ENCODE assay signal across 11 cellular contexts in genomic region chr15:100973351-100974034, GRCh38. TPM values are rescaled to one million over a fixed set of nuclear protein-coding genes. Genes with fewer than 3 reads are reported as not detected.
DNase-seq lines count a peak whose midpoint lies in the region; ATAC-seq and TF ChIP-seq lines count a peak whose summit lies in the region.
"Had no signal": no experiment of that assay in that cellular context is flagged by ENCODE, and none has a peak within 500 bp of the region (broad histone marks: within the 10 kb centered on the region; RNA-seq: fewer than 3 reads in every experiment).

No MANE protein-coding gene starts in this region.

- no peaks in the 10 kb centered on the region for H3K9me3 ChIP-seq in neural progenitor cell (ENCODE audit: low read depth)
- H3K9me3 ChIP-seq in aorta (ENCODE audit: control insufficient read depth, low read length), result no peaks in the 10 kb centered on the region
- H3K9me3 ChIP-seq: SJSA1 had no signal

- H3K4me3 Mint-ChIP-seq in CD14-positive monocyte (peak overlapping the region; percentile 56 to 75), WTC11 (peak overlapping the region; percentile 59), neural progenitor cell (peak overlapping the region; percentile 50)
- H3K4me3 Mint-ChIP-seq: CD4-positive, CD25-positive, alpha-beta regulatory T cell had no signal

- H3K79me2 ChIP-seq in neural progenitor cell (ENCODE audit: low read depth), result no peaks in the 10 kb centered on the region

- H3K4me1 Mint-ChIP-seq in CD14-positive monocyte (peaks cover 9% of the 10 kb centered on the region), WTC11 (peaks cover 17% of the 10 kb centered on the region), neural progenitor cell (no peaks in the 10 kb centered on the region)

- WGBS in lower leg skin, 2 donors, result 18 to 19% methylated on average over 43 to 75 of the region's 84 CpGs
- WGBS in aorta, 2 donors, result 4% methylated on average over 79 to 84 of the region's 84 CpGs

- POLR2A ChIA-PET in WTC11 (lab: Charles Lee), result no interaction called here

- ATAC-seq in WTC11 (peak; percentile 85), HG02938 (IDR thresholded peaks at IDR 0.05; ENCODE audit: unreplicated experiment) (no peak), aorta (ENCODE audit: low FRiP score) (no peak)

- CTCF ChIA-PET in WTC11 (lab: Charles Lee), result interaction anchor here (1.0 to 2.4 kb wide), 5 partner anchors 26 to 55 kb away, joined by 3 to 27 read pairs (median 4); no protein-coding TSS in a partner anchor

- TF ChIP-seq POLR2A in lower leg skin (IDR thresholded peaks at IDR 0.05), result no peak

- H3K27ac ChIP-seq in neural progenitor cell (no peak overlapping the region), aorta (ENCODE audit: low read depth in 1 of 2, low read length in 2 of 2) (no peak overlapping the region)
- H3K27ac ChIP-seq: SJSA1 had no signal

- H3K4me1 ChIP-seq in neural progenitor cell (no peaks in the 10 kb centered on the region), aorta (ENCODE audit: control insufficient read depth in 1 of 2, insufficient read depth in 2 of 2, low read length in 2 of 2) (no peaks in the 10 kb centered on the region)

- no peaks in the 10 kb centered on the region for H3F3A ChIP-seq in neural progenitor cell (ENCODE audit: low read depth)

- H3K9ac ChIP-seq in neural progenitor cell, result no peak overlapping the region

- H4K20me1 ChIP-seq in neural progenitor cell (ENCODE audit: low read depth), result no peaks in the 10 kb centered on the region

- H2AFZ ChIP-seq in neural progenitor cell (replicated peaks), result peak overlapping the region; percentile 66

- H3K9me3 Mint-ChIP-seq in CD14-positive monocyte (peaks cover 0 to 7% (median 4%) of the 10 kb centered on the region in 7 donors), WTC11 (no peaks in the 10 kb centered on the region), neural progenitor cell (peaks cover 5% of the 10 kb centered on the region)

- TF ChIP-seq CTCF in CD14-positive monocyte (IDR thresholded peaks at IDR 0.05) (no peak), WTC11 (IDR thresholded peaks at IDR 0.05) (no peak), fibroblast of villous mesenchyme (IDR thresholded peaks at IDR 0.05; ENCODE audit: insufficient read depth, low read depth, low read length) (no peak), neural progenitor cell (IDR thresholded peaks at IDR 0.05) (peak; percentile 36), lower leg skin (IDR thresholded peaks at IDR 0.05) (no peak)

- H3K4me3 ChIP-seq in fibroblast of villous mesenchyme (ENCODE audit: low read depth, low read length), result peak overlapping the region; percentile 42
- peak overlapping the region; percentile 60 for H3K4me3 ChIP-seq in neural progenitor cell
- no peak overlapping the region for H3K4me3 ChIP-seq in lower leg skin (ENCODE audit: low read depth, poor library complexity, severe bottlenecking)
- peak overlapping the region in 1 of 2 donors; percentile 2 for H3K4me3 ChIP-seq in aorta (ENCODE audit: low read length in 2 of 2)
- H3K4me3 ChIP-seq: SJSA1 had no signal

- H3K36me3 Mint-ChIP-seq in CD14-positive monocyte (peaks cover 73 to 77% of the 10 kb centered on the region in 2 donors), WTC11 (no peaks in the 10 kb centered on the region), neural progenitor cell (no peaks in the 10 kb centered on the region)
- H3K36me3 Mint-ChIP-seq: CD4-positive, CD25-positive, alpha-beta regulatory T cell had no signal

- no peak overlapping the region for H3K27ac Mint-ChIP-seq in CD14-positive monocyte
- H3K27ac Mint-ChIP-seq in WTC11, result no peak overlapping the region
- H3K27ac Mint-ChIP-seq in neural progenitor cell, result no peak overlapping the region
- H3K27ac Mint-ChIP-seq: CD4-positive, CD25-positive, alpha-beta regulatory T cell had no signal

- intact Hi-C loops in CD14-positive monocyte (cut with micrococcal nuclease) (no loop called here), lower leg skin (cut with DNase I; ENCODE audit: low total_unique reads) (no loop called here), aorta (cut with DNase I) (no loop called here)

- DNase-seq in CD14-positive monocyte (ENCODE audit: low spot score) (no peak), WTC11 (ENCODE audit: low spot score) (peak; percentile 51), fibroblast of villous mesenchyme (ENCODE audit: low read depth) (no peak), neural progenitor cell (ENCODE audit: low spot score) (peak; percentile 82), lower leg skin (ENCODE audit: low spot score in 2 of 2) (no peak), activated gamma-delta T cell (lab: John Stamatoyannopoulos, UW) (no peak), aorta (no peak)
- DNase-seq: CD4-positive, CD25-positive, alpha-beta regulatory T cell; NCI-H146 had no signal

- H3K27me3 Mint-ChIP-seq in CD14-positive monocyte (ENCODE audit: low read depth in 3 of 3) (peaks cover 26 to 36% (median 26%) of the 10 kb centered on the region in 3 donors), WTC11 (ENCODE audit: low read depth) (peaks cover 48% of the 10 kb centered on the region), neural progenitor cell (ENCODE audit: insufficient read depth, low read depth) (peaks cover 46% of the 10 kb centered on the region)

- H3K36me3 ChIP-seq in neural progenitor cell, result no peaks in the 10 kb centered on the region
- H3K36me3 ChIP-seq in aorta (ENCODE audit: control insufficient read depth in 1 of 2, insufficient read depth in 2 of 2, low read length in 1 of 2), result no peaks in the 10 kb centered on the region
- H3K36me3 ChIP-seq: SJSA1 had no signal

- peaks cover 75% of the 10 kb centered on the region for H3K27me3 ChIP-seq in neural progenitor cell
- H3K27me3 ChIP-seq in aorta (ENCODE audit: control insufficient read depth in 1 of 2, insufficient read depth in 2 of 2, low read length in 1 of 2), result no peaks in the 10 kb centered on the region
- H3K27me3 ChIP-seq: SJSA1 had no signal

- peak overlapping the region; percentile 93 for H3K4me2 ChIP-seq in neural progenitor cell

TF ChIP-seq in WTC11, 78 proteins besides CTCF, POLR2A, EP300 and RAD21 (continues in another document):
- TF ChIP-seq E2F5 (CRISPR knock-in tag; IDR thresholded peaks at IDR 0.05), result 0 out of 2 replicates have a peak, but pooled peaks have one; percentile 25
- peak; percentile 85 for TF ChIP-seq FOXP1 (CRISPR knock-in tag; IDR thresholded peaks at IDR 0.05; ENCODE audit: borderline replicate concordance)
- TF ChIP-seq ZBTB21 (CRISPR knock-in tag; IDR thresholded peaks at IDR 0.05; ENCODE audit: borderline replicate concordance), result 0 out of 2 replicates have a peak, but pooled peaks have one; percentile 21
- no peak for TF ChIP-seq USF1 (CRISPR knock-in tag; IDR thresholded peaks at IDR 0.05)
- TF ChIP-seq MLX (CRISPR knock-in tag; IDR thresholded peaks at IDR 0.05), result 0 out of 2 replicates have a peak, but pooled peaks have one; percentile 40
- peak; percentile 72; the same call in 1 of the 2 replicates for TF ChIP-seq ZNF219 (CRISPR knock-in tag; IDR thresholded peaks at IDR 0.05; ENCODE audit: borderline replicate concordance)
- TF ChIP-seq KAT7 (CRISPR knock-in tag; IDR thresholded peaks at IDR 0.05; ENCODE audit: borderline replicate concordance), result 0 out of 2 replicates have a peak, but pooled peaks have one; percentile 59
- TF ChIP-seq, protein P1, sequence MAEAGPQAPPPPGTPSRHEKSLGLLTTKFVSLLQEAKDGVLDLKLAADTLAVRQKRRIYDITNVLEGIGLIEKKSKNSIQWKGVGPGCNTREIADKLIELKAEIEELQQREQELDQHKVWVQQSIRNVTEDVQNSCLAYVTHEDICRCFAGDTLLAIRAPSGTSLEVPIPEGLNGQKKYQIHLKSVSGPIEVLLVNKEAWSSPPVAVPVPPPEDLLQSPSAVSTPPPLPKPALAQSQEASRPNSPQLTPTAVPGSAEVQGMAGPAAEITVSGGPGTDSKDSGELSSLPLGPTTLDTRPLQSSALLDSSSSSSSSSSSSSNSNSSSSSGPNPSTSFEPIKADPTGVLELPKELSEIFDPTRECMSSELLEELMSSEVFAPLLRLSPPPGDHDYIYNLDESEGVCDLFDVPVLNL (CRISPR knock-in tag; IDR thresholded peaks at IDR 0.05; ENCODE audit: borderline replicate concordance, low read depth), result 0 out of 2 replicates have a peak, but pooled peaks have one; percentile 64
- TF ChIP-seq SP1 (CRISPR knock-in tag; conservative IDR thresholded peaks at IDR 0.05), result peak; percentile 43; the same call in 1 of the 2 replicates

RNA-seq across cellular contexts. Expression of gene LRRK1, which starts 54.3 kb away (rescaled TPM):
- polyA plus RNA-seq in CD14-positive monocyte (1 to 10 TPM; 1.7 to 5.4 TPM), aorta (1 to 10 TPM; 4.0 to 6.6 TPM)
- total RNA-seq in WTC11 (2021) (5.9 to 7.6 TPM (median 6.3 TPM) in 3 replicates), fibroblast of villous mesenchyme (10.8 and 11.6 TPM in 2 replicates), neural progenitor cell (ENCODE audit: low replicate concordance) (0.43 TPM in 1 of 2 replicates, not detected in the other), lower leg skin (10 to 100 TPM; 14.8 to 29.3 (median 19.1) TPM), aorta (10 to 100 TPM; 20.0 to 34.0 TPM)

Comparison
In these comparisons a context has a peak if more than half of its experiments do, and no peak if none do; other contexts are left out.
1. DNase-seq: peak in WTC11 (single experiment) and neural progenitor cell (single experiment); none in CD14-positive monocyte (single experiment), fibroblast of villous mesenchyme (single experiment), lower leg skin (0 of 2), activated gamma-delta T cell (single experiment) and aorta (0 of 2).
2. Peak in every context shown above with its lines, with median percentiles within 50 percentile points of each other: H3K4me3 Mint-ChIP-seq.